ENCODE assay signal across 7 cellular contexts in the genomic region with DNA sequence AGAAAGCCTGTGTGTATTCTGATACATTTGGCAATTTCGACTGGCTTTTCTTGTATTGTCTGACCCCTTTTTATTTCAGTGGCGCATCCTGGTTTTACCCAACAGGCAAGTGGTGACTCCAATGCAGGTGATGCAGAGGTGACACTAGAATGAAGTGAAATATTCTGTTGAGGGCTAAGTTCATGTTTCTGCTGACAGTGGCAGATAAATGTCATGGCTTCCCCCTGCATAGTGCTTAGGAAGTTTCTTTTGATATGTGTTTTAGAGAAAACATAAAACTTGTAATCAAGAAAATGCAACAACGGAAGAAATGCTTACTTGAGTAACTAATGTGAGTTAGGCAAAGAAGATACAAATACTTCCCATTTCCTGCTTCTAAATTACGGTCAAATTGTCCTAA. TPM values are rescaled to one million over a fixed set of nuclear protein-coding genes. Genes with fewer than 3 reads are reported as not detected.
DNase-seq lines count a peak whose midpoint lies in the region; ATAC-seq and TF ChIP-seq lines count a peak whose summit lies in the region.
"Not testable (repeated sequence)": the region's sequence is repeated elsewhere in the genome, so short reads cannot be mapped to it uniquely, and the experiment has no call there.

No MANE protein-coding gene starts in this region.

- H2BK20ac ChIP-seq in H9 (ENCODE audit: low read depth, low read length, poor library complexity, severe bottlenecking); IMR-90 (ENCODE audit: low read depth, low read length): not testable (repeated sequence)

- not testable (repeated sequence) for H2BK15ac ChIP-seq in H9 (ENCODE audit: low read depth, low read length); IMR-90 (ENCODE audit: low read depth, low read length)

- H3K14ac ChIP-seq in H9 (ENCODE audit: insufficient read depth, low read length); IMR-90 (replicated peaks; ENCODE audit: low read depth, low read length): not testable (repeated sequence)

- H3K36me3 ChIP-seq in IMR-90 (ENCODE audit: control insufficient read depth, insufficient read depth, low read length); Panc1 (ENCODE audit: control insufficient read depth, insufficient read depth, low read length): not testable (repeated sequence)

- H3K9me3 ChIP-seq in CD4-positive, alpha-beta T cell (ENCODE audit: control insufficient read depth, low read length); H9 (ENCODE audit: control insufficient read depth, low read depth, low read length); IMR-90 (ENCODE audit: control insufficient read depth, insufficient read depth, low read length); Panc1 (ENCODE audit: control insufficient read depth, insufficient read depth, low read depth, low read length): not testable (repeated sequence)

- not testable (repeated sequence) for H3K79me1 ChIP-seq in H9 (ENCODE audit: insufficient read depth, low read depth, low read length, poor library complexity, severe bottlenecking)
- H3K79me1 ChIP-seq in IMR-90 (ENCODE audit: low read depth in 1 of 2, low read length in 2 of 2): peaks cover 0 to 10% of the 10 kb centered on the region in 2 experiments; a peak in 2 of 4 replicates

- H3K23ac ChIP-seq in H9 (ENCODE audit: insufficient read length, low read depth, low read length); IMR-90 (ENCODE audit: low read depth, low read length): not testable (repeated sequence)

- not testable (repeated sequence) for H4K91ac ChIP-seq in H9 (ENCODE audit: insufficient read length, low read depth, low read length); IMR-90 (ENCODE audit: insufficient read depth, low read depth, low read length)

- not testable (repeated sequence) for H4K8ac ChIP-seq in H9 (replicated peaks; ENCODE audit: insufficient read length, low read depth, low read length); IMR-90 (ENCODE audit: low read depth in 2 of 2, low read length in 2 of 2)

- in situ Hi-C loops in IMR-90 (cut with MboI; ENCODE audit: low sequenced_read_pairs); Panc1 (cut with HindIII; ENCODE audit: low pct_unique_long_range_greater_than_20kb, low sequenced_read_pairs): not testable (repeated sequence)

- H2BK5ac ChIP-seq in H9 (ENCODE audit: insufficient read length, low read length); IMR-90 (ENCODE audit: low read depth, low read length, poor library complexity, severe bottlenecking): not testable (repeated sequence)

- H3K4me1 Mint-ChIP-seq in CD4-positive, alpha-beta T cell (ENCODE audit: low read depth): peaks cover 85% of the 10 kb centered on the region
- H3K4me1 Mint-ChIP-seq in H9: peaks cover 63 to 69% of the 10 kb centered on the region in 2 experiments
- H3K4me1 Mint-ChIP-seq in activated CD8-positive, alpha-beta T cell treated with anti-CD3 and anti-CD28 coated beads for 36 hours (ENCODE audit: low read depth): peaks cover 74% of the 10 kb centered on the region
- peaks cover 54 to 74% of the 10 kb centered on the region in 2 donors for H3K4me1 Mint-ChIP-seq in effector memory CD8-positive, alpha-beta T cell (ENCODE audit: low read depth in 2 of 2)
- H3K4me1 Mint-ChIP-seq in natural killer cell treated with Interleukin-12 subunit alpha and Interleukin-12 subunit beta and Interleukin-15 and Interleukin-18, amount 100 ng/mL, for 72 hours (ENCODE audit: low read depth in 2 of 2): peaks cover 46 to 68% of the 10 kb centered on the region in 2 donors

- not testable (repeated sequence) for TF ChIP-seq CTCF in CD4-positive, alpha-beta T cell (IDR thresholded peaks at IDR 0.05); H9 (conservative IDR thresholded peaks at IDR 0.05); IMR-90 (conservative IDR thresholded peaks at IDR 0.05; ENCODE audit: low read depth, low read length); Panc1 (IDR thresholded peaks at IDR 0.05); activated CD8-positive, alpha-beta T cell treated with anti-CD3 and anti-CD28 coated beads for 36 hours (IDR thresholded peaks at IDR 0.05)

- peaks cover 50% of the 10 kb centered on the region for H3K36me3 Mint-ChIP-seq in CD4-positive, alpha-beta T cell (ENCODE audit: low read depth)
- not testable (repeated sequence) for H3K36me3 Mint-ChIP-seq in H9 (ENCODE audit: insufficient read depth in 1 of 3, low read depth in 3 of 3); natural killer cell treated with Interleukin-12 subunit alpha and Interleukin-12 subunit beta and Interleukin-15 and Interleukin-18, amount 100 ng/mL, for 72 hours
- peaks cover 17% of the 10 kb centered on the region for H3K36me3 Mint-ChIP-seq in activated CD8-positive, alpha-beta T cell treated with anti-CD3 and anti-CD28 coated beads for 36 hours (ENCODE audit: low read depth)
- peaks cover 44% of the 10 kb centered on the region for H3K36me3 Mint-ChIP-seq in effector memory CD8-positive, alpha-beta T cell (ENCODE audit: insufficient read depth)

- peak overlapping the region; percentile 59 for H3K27ac Mint-ChIP-seq in CD4-positive, alpha-beta T cell
- H3K27ac Mint-ChIP-seq in H9: peak overlapping the region in 2 of 3 experiments; percentile 71 to 72; a peak in 4 of 7 replicates
- peak overlapping the region; percentile 31 for H3K27ac Mint-ChIP-seq in activated CD8-positive, alpha-beta T cell treated with anti-CD3 and anti-CD28 coated beads for 36 hours
- peak overlapping the region; percentile 79 to 93 for H3K27ac Mint-ChIP-seq in effector memory CD8-positive, alpha-beta T cell
- peak overlapping the region; percentile 57 to 82 for H3K27ac Mint-ChIP-seq in natural killer cell treated with Interleukin-12 subunit alpha and Interleukin-12 subunit beta and Interleukin-15 and Interleukin-18, amount 100 ng/mL, for 72 hours

- H3K4me1 ChIP-seq in H9 (ENCODE audit: insufficient read depth, low read length); IMR-90 (ENCODE audit: control insufficient read depth, insufficient read depth, low read length): not testable (repeated sequence)
- H3K4me1 ChIP-seq in Panc1 (ENCODE audit: control insufficient read depth, insufficient read depth, low read length): peaks cover 21% of the 10 kb centered on the region

- H4K5ac ChIP-seq in H9 (ENCODE audit: insufficient read length, low read depth, low read length); IMR-90 (ENCODE audit: low read depth, low read length): not testable (repeated sequence)

- H2BK12ac ChIP-seq in H9 (ENCODE audit: insufficient read length, low read depth, low read length): not testable (repeated sequence)

- not testable (repeated sequence) for H2AFZ ChIP-seq in H9 (ENCODE audit: low read length); IMR-90 (replicated peaks; ENCODE audit: low read length, poor library complexity)

- not testable (repeated sequence) for H3T11ph ChIP-seq in H9 (ENCODE audit: low read length)

- WGBS in H9 (ENCODE audit: extremely low coverage, insufficient read length, low lambda C conversion rate): no CpG with 5 or more reads among the region's 4 CpGs
- no CpG with 5 or more reads among the region's 4 CpGs for WGBS in IMR-90 (ENCODE audit: extremely low coverage in 2 of 2, insufficient read length in 1 of 2), 2 experiments

- not testable (repeated sequence) for H3K23me2 ChIP-seq in H9 (ENCODE audit: insufficient read length, low read depth, low read length, poor library complexity, severe bottlenecking)

- not testable (repeated sequence) for ATAC-seq in CD4-positive, alpha-beta T cell (ENCODE audit: poor library complexity); IMR-90 (ENCODE audit: low read depth); Panc1; activated CD8-positive, alpha-beta T cell treated with anti-CD3 and anti-CD28 coated beads for 36 hours; effector memory CD8-positive, alpha-beta T cell (replicated peaks); natural killer cell treated with Interleukin-12 subunit alpha and Interleukin-12 subunit beta and Interleukin-15 and Interleukin-18, amount 100 ng/mL, for 72 hours

- TF ChIP-seq RAD21 in IMR-90 (IDR thresholded peaks at IDR 0.05; ENCODE audit: low read length): not testable (repeated sequence)

- intact Hi-C loops in CD4-positive, alpha-beta T cell (cut with DNase I, micrococcal nuclease); IMR-90 (cut with micrococcal nuclease); Panc1 (cut with micrococcal nuclease; ENCODE audit: unreplicated experiment); activated CD8-positive, alpha-beta T cell treated with anti-CD3 and anti-CD28 coated beads for 36 hours (cut with micrococcal nuclease): not testable (repeated sequence)

- H3K9me1 ChIP-seq in IMR-90 (ENCODE audit: insufficient read depth, low read length): not testable (repeated sequence)

- dilution Hi-C loops in IMR-90 (cut with HindIII; ENCODE audit: low sequenced_read_pairs, unreplicated experiment): not testable (repeated sequence)

- not testable (repeated sequence) for H3K79me2 ChIP-seq in H9 (ENCODE audit: insufficient read depth, low read length)

- H3K18ac ChIP-seq in H9 (ENCODE audit: insufficient read length, low read depth, low read length); IMR-90 (ENCODE audit: low read depth, low read length): not testable (repeated sequence)

- not testable (repeated sequence) for TF ChIP-seq POLR2A in IMR-90 (IDR thresholded peaks at IDR 0.05; ENCODE audit: low read depth, low read length)

- H3K27me3 ChIP-seq in CD4-positive, alpha-beta T cell (ENCODE audit: control insufficient read depth, insufficient read depth, low read length); H9 (ENCODE audit: insufficient read depth, low read length); IMR-90 (ENCODE audit: control insufficient read depth, insufficient read depth, low read length); Panc1 (ENCODE audit: control insufficient read depth, insufficient read depth, low read length): not testable (repeated sequence)

- not testable (repeated sequence) for H2AK9ac ChIP-seq in IMR-90 (replicated peaks; ENCODE audit: low read depth, low read length, poor library complexity)

- H2AK5ac ChIP-seq in H9 (ENCODE audit: insufficient read length, low read length); IMR-90 (ENCODE audit: low read depth, low read length): not testable (repeated sequence)

- H3K4ac ChIP-seq in H9 (ENCODE audit: low read depth, low read length); IMR-90 (ENCODE audit: low read depth, low read length): not testable (repeated sequence)

- H3K27me3 Mint-ChIP-seq in CD4-positive, alpha-beta T cell; H9 (ENCODE audit: low read depth); activated CD8-positive, alpha-beta T cell treated with anti-CD3 and anti-CD28 coated beads for 36 hours; effector memory CD8-positive, alpha-beta T cell; natural killer cell treated with Interleukin-12 subunit alpha and Interleukin-12 subunit beta and Interleukin-15 and Interleukin-18, amount 100 ng/mL, for 72 hours: not testable (repeated sequence)

- not testable (repeated sequence) for H3K56ac ChIP-seq in H9 (ENCODE audit: insufficient read length, low read depth, low read length); IMR-90 (ENCODE audit: extremely low read depth, insufficient read depth, low read length)

- peak overlapping the region; percentile 58 for H3K4me3 Mint-ChIP-seq in CD4-positive, alpha-beta T cell
- not testable (repeated sequence) for H3K4me3 Mint-ChIP-seq in H9
- peak overlapping the region; percentile 2 for H3K4me3 Mint-ChIP-seq in activated CD8-positive, alpha-beta T cell treated with anti-CD3 and anti-CD28 coated beads for 36 hours
- peak overlapping the region; percentile 60 to 61 for H3K4me3 Mint-ChIP-seq in effector memory CD8-positive, alpha-beta T cell
- peak overlapping the region; percentile 49 for H3K4me3 Mint-ChIP-seq in natural killer cell treated with Interleukin-12 subunit alpha and Interleukin-12 subunit beta and Interleukin-15 and Interleukin-18, amount 100 ng/mL, for 72 hours

- H3K4me2 ChIP-seq in H9 (ENCODE audit: insufficient read depth, insufficient read length, low read length); IMR-90 (ENCODE audit: low read depth, low read length): not testable (repeated sequence)

- not testable (repeated sequence) for H3K9me3 Mint-ChIP-seq in CD4-positive, alpha-beta T cell; H9; activated CD8-positive, alpha-beta T cell treated with anti-CD3 and anti-CD28 coated beads for 36 hours; effector memory CD8-positive, alpha-beta T cell; natural killer cell treated with Interleukin-12 subunit alpha and Interleukin-12 subunit beta and Interleukin-15 and Interleukin-18, amount 100 ng/mL, for 72 hours

- DNase-seq in CD4-positive, alpha-beta T cell; H9; IMR-90; Panc1 (ENCODE audit: low read depth, low spot score); activated CD8-positive, alpha-beta T cell treated with anti-CD3 and anti-CD28 coated beads for 36 hours; effector memory CD8-positive, alpha-beta T cell; natural killer cell treated with Interleukin-12 subunit alpha and Interleukin-12 subunit beta and Interleukin-15 and Interleukin-18, amount 100 ng/mL, for 72 hours (ENCODE audit: low spot score): not testable (repeated sequence)

- not testable (repeated sequence) for BruUV-seq in IMR-90 (replicated peaks; lab: Mats Ljungman, UMichigan); Panc1 (replicated peaks; lab: Mats Ljungman, UMichigan)

- not testable (repeated sequence) for H2BK120ac ChIP-seq in H9 (ENCODE audit: low read depth, low read length, poor library complexity, severe bottlenecking); IMR-90 (ENCODE audit: low read depth, low read length)

- not testable (repeated sequence) for H3K4me3 ChIP-seq in IMR-90 (ENCODE audit: insufficient read depth, low read depth, low read length); Panc1 (ENCODE audit: low read depth in 2 of 2, low read length in 2 of 2)

- CTCF ChIA-PET in CD4-positive, alpha-beta T cell (lab: Charles Lee); IMR-90 (lab: Yijun Ruan, JAX); Panc1 (lab: Charles Lee); activated CD8-positive, alpha-beta T cell treated with anti-CD3 and anti-CD28 coated beads for 36 hours (lab: Charles Lee): not testable (repeated sequence)

- not testable (repeated sequence) for H3K27ac ChIP-seq in CD4-positive, alpha-beta T cell (ENCODE audit: low read depth, low read length); H9 (ENCODE audit: insufficient read length, low read depth, low read length); IMR-90 (ENCODE audit: insufficient read depth, low read length)
- H3K27ac ChIP-seq in Panc1 (ENCODE audit: low read length): peak overlapping the region; percentile 61

- POLR2A ChIA-PET in CD4-positive, alpha-beta T cell (lab: Charles Lee); IMR-90 (lab: Charles Lee; ENCODE audit: unreplicated experiment); Panc1 (lab: Charles Lee): not testable (repeated sequence)
- POLR2A ChIA-PET in activated CD8-positive, alpha-beta T cell treated with anti-CD3 and anti-CD28 coated beads for 36 hours (lab: Charles Lee): interaction anchor here (1.1 to 1.7 kb wide), 2 partner anchors 10 to 12 kb away, joined by 4 read pairs; no protein-coding TSS in a partner anchor

- H3K9ac ChIP-seq in H9 (ENCODE audit: extremely low read depth, insufficient read length, low read length); IMR-90 (ENCODE audit: low read depth, low read length): not testable (repeated sequence)

- not testable (repeated sequence) for H4K20me1 ChIP-seq in H9 (ENCODE audit: control insufficient read depth, insufficient read depth, insufficient read length); IMR-90 (ENCODE audit: insufficient read depth, low read length)

RNA-seq across cellular contexts. Expression of a gene that starts 13.1 kb away (rescaled TPM):
- total RNA-seq in CD4-positive, alpha-beta T cell: 100 to 1,000 TPM; 181 to 200 TPM
- total RNA-seq in H9 (2021) (27.9 and 34.0 TPM in 2 replicates), IMR-90 (2012; rRNA removed) (8.2 and 8.6 TPM in 2 replicates), Panc1 (2021; ENCODE audit: unreplicated experiment) (20.2 TPM)
- 6.5 and 6.9 TPM in 2 replicates for polyA plus RNA-seq in IMR-90 (2012; rRNA removed)
- 1.8 and 1.9 TPM in 2 replicates for polyA plus RNA-seq in IMR-90 (2012; cell fraction: cytosol; rRNA removed)
- polyA plus RNA-seq in IMR-90 (2012; cell fraction: nucleus; rRNA removed; ENCODE audit: low replicate concordance): 3.2 and 18.6 TPM in 2 replicates
- polyA plus RNA-seq in Panc1 (2012; ENCODE audit: insufficient read length): 16.5 TPM
- total RNA-seq in activated CD8-positive, alpha-beta T cell treated with anti-CD3 and anti-CD28 coated beads for 36 hours: 10 to 100 TPM; 42.9 to 48.3 TPM
- 10 to 100 TPM; 58.2 to 62.5 TPM for total RNA-seq in natural killer cell treated with Interleukin-12 subunit alpha and Interleukin-12 subunit beta and Interleukin-15 and Interleukin-18, amount 100 ng/mL, for 72 hours

Comparison
In these comparisons a context has a peak if more than half of its experiments do, and no peak if none do; other contexts are left out.
1. H3K27ac Mint-ChIP-seq: peak in every context shown above with its lines; median percentile 86 in effector memory CD8-positive, alpha-beta T cell; 72 in H9; 70 in natural killer cell treated with Interleukin-12 subunit alpha and Interleukin-12 subunit beta and Interleukin-15 and Interleukin-18, amount 100 ng/mL, for 72 hours; 59 in CD4-positive, alpha-beta T cell; 31 in activated CD8-positive, alpha-beta T cell treated with anti-CD3 and anti-CD28 coated beads for 36 hours.